Comparison of ENCODE assay signal across 8 cellular contexts in the genomic region with DNA sequence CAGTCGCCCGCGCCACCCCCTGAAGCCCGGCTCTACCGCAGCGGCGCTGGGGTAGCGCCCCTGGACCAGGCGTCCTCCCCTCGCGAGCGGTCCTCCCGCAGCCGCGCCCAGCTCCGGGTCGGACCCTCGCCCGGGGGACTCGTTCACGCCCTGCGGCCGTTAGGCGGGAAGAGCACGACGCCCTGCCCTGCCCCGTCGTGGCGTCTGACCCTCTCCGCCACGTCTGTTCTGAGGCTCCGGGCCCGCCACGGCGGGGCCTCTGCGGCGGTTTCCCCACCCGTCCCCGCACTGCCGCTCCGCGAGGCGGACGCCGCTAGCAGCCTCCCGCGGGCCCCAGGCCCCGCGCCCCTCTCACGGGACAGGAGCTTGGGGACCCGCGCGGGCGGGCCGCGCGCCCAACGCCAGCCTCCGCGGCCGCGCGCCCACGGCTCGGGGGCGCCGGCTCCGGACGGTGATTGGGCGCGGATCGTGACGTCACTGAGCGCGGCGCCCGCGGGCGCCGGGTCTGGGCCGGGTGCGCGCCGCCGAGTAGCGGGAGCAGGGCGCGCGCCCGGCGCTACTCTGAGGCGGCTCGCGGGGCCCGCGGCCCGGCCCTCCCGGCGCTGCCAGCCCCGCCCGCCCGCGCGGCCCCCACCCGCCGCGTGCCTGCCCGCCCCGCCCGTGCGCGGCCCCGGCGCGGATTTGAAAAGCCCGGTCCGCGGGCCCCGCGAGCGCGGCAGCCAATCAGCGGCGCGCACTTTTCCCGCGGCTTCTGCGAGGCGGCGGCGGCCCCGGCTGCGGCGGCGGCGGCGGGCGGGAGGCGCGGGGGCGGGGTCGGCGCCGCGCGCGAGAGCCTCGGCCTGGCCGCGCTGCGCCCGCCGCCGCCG. TPM values are rescaled to one million over a fixed set of nuclear protein-coding genes. Genes with fewer than 3 reads are reported as not detected.
A peak's percentile ranks its signal among the peaks of the same experiment; 100 is the strongest.
DNase-seq lines count a peak whose midpoint lies in the region; ATAC-seq and TF ChIP-seq lines count a peak whose summit lies in the region.

A gene (plus strand): TSS at position 816 of the 866 bp plus-strand sequence. CDS start 29,262 bp downstream, outside the sequence.

- peak; percentile 67 for ATAC-seq in GM19397 (IDR thresholded peaks at IDR 0.05; ENCODE audit: unreplicated experiment)
- ATAC-seq in HG03558 (IDR thresholded peaks at IDR 0.05; ENCODE audit: extremely low read depth, unreplicated experiment), result peak; percentile 44
- peak; percentile 89 to 92 for ATAC-seq in lower lobe of right lung

- H3K4me3 Mint-ChIP-seq in CD14-positive monocyte, result peak within 1 kb of the TSS; percentile 87 to 90
- peak within 1 kb of the TSS; percentile 99 for H3K4me3 Mint-ChIP-seq in activated CD4-positive, alpha-beta memory T cell treated with anti-CD3 and anti-CD28 coated beads, Interleukin-2, amount 10 ng/mL, durations not matched to agents 7 days and 5 days

- H3K9me3 Mint-ChIP-seq in CD14-positive monocyte, result peaks cover 0 to 3% (median 0%) of the 10 kb centered on the region in 7 donors
- H3K9me3 Mint-ChIP-seq in activated CD4-positive, alpha-beta memory T cell treated with anti-CD3 and anti-CD28 coated beads, Interleukin-2, amount 10 ng/mL, durations not matched to agents 7 days and 5 days, result no peaks in the 10 kb centered on the region

- H3K9me3 ChIP-seq in lower lobe of right lung, result no peaks in the 10 kb centered on the region

- DNase-seq in CD14-positive monocyte (ENCODE audit: low spot score) (peak; percentile 73), NCI-H82 (lab: John Stamatoyannopoulos, UW) (peak; percentile 89), ecto neural progenitor cell (ENCODE audit: low spot score) (peak; percentile 94), lower lobe of right lung (peak; percentile 93)
- DNase-seq in activated CD4-positive, alpha-beta memory T cell treated with anti-CD3 and anti-CD28 coated beads, Interleukin-2, amount 10 ng/mL, durations not matched to agents 7 days and 5 days, result peak; percentile 90
- peak; percentile 68 to 88 (median 83) for DNase-seq in stimulated activated CD4-positive, alpha-beta T cell treated with anti-CD3 and anti-CD28 coated beads, TNF-alpha, amount 100 ng/mL, for 1 hour (ENCODE audit: low read depth in 3 of 3, low spot score in 1 of 3)

- intact Hi-C loops in CD14-positive monocyte (cut with micrococcal nuclease) (loop anchor here (2.0 to 10.0 kb wide), 4 partner anchors 14 to 624 kb away; a partner anchor contains a TSS), lower lobe of right lung (cut with DNase I) (no loop called here)

- peak within 1 kb of the TSS; percentile 67 to 93 (median 87) for H3K27ac Mint-ChIP-seq in CD14-positive monocyte
- peak within 1 kb of the TSS; percentile 99 for H3K27ac Mint-ChIP-seq in activated CD4-positive, alpha-beta memory T cell treated with anti-CD3 and anti-CD28 coated beads, Interleukin-2, amount 10 ng/mL, durations not matched to agents 7 days and 5 days

- peak within 1 kb of the TSS; percentile 99 for H3K27ac ChIP-seq in lower lobe of right lung

- H3K4me1 ChIP-seq in lower lobe of right lung, result peaks cover 18% of the 10 kb centered on the region

- peak within 1 kb of the TSS; percentile 82 for H3K4me3 ChIP-seq in lower lobe of right lung

- no peak for TF ChIP-seq CTCF in CD14-positive monocyte (IDR thresholded peaks at IDR 0.05)
- no peak for TF ChIP-seq CTCF in lower lobe of right lung (IDR thresholded peaks at IDR 0.05)

- H3K36me3 Mint-ChIP-seq in CD14-positive monocyte, result no peaks in the 10 kb centered on the region
- H3K36me3 Mint-ChIP-seq in activated CD4-positive, alpha-beta memory T cell treated with anti-CD3 and anti-CD28 coated beads, Interleukin-2, amount 10 ng/mL, durations not matched to agents 7 days and 5 days (ENCODE audit: low read depth), result peaks cover 21% of the 10 kb centered on the region

- CTCF ChIA-PET in activated CD4-positive, alpha-beta memory T cell treated with anti-CD3 and anti-CD28 coated beads, Interleukin-2, amount 10 ng/mL, durations not matched to agents 7 days and 5 days (lab: Charles Lee), result interaction anchor here (0.6 to 1.7 kb wide), 3 partner anchors 11 to 28 kb away, joined by 4 to 12 read pairs (median 11); a partner anchor contains a TSS

- POLR2A ChIA-PET in activated CD4-positive, alpha-beta memory T cell treated with anti-CD3 and anti-CD28 coated beads, Interleukin-2, amount 10 ng/mL, durations not matched to agents 7 days and 5 days (lab: Charles Lee), result interaction anchor here (0.6 to 2.0 kb wide), 35 partner anchors 9 to 1332 kb away, joined by 3 to 100 read pairs (median 5); a partner anchor contains a TSS

- H3K27me3 ChIP-seq in lower lobe of right lung (ENCODE audit: low read depth), result no peaks in the 10 kb centered on the region

- no peaks in the 10 kb centered on the region for H3K36me3 ChIP-seq in lower lobe of right lung

- H3K4me1 Mint-ChIP-seq in CD14-positive monocyte, result peaks cover 27% of the 10 kb centered on the region
- peaks cover 48% of the 10 kb centered on the region for H3K4me1 Mint-ChIP-seq in activated CD4-positive, alpha-beta memory T cell treated with anti-CD3 and anti-CD28 coated beads, Interleukin-2, amount 10 ng/mL, durations not matched to agents 7 days and 5 days

- H3K27me3 Mint-ChIP-seq in CD14-positive monocyte (ENCODE audit: low read depth in 3 of 3), result peaks cover 7 to 14% (median 7%) of the 10 kb centered on the region in 3 donors
- no peaks in the 10 kb centered on the region for H3K27me3 Mint-ChIP-seq in activated CD4-positive, alpha-beta memory T cell treated with anti-CD3 and anti-CD28 coated beads, Interleukin-2, amount 10 ng/mL, durations not matched to agents 7 days and 5 days

RNA-seq across cellular contexts. Expression of the gene that starts here (rescaled TPM):
- 1 to 10 TPM; 1.9 to 2.3 TPM for polyA plus RNA-seq in CD14-positive monocyte
- total RNA-seq in activated CD4-positive, alpha-beta memory T cell treated with anti-CD3 and anti-CD28 coated beads, Interleukin-2, amount 10 ng/mL, durations not matched to agents 7 days and 5 days, result 100 to 1,000 TPM; 235 to 248 TPM
- total RNA-seq in lower lobe of right lung, result 52.9 TPM

Comparison
In these comparisons a context has a peak if more than half of its experiments do, and no peak if none do; other contexts are left out.
1. Peak in every context shown above with its lines: DNase-seq, ATAC-seq, H3K4me3 ChIP-seq and H3K27ac ChIP-seq.